ENCODE assay signal across 8 cellular contexts in genomic region chr3:105368575-105369500, GRCh38. TPM values are rescaled to one million over a fixed set of nuclear protein-coding genes. Genes with fewer than 3 reads are reported as not detected.
DNase-seq lines count a peak whose midpoint lies in the region; ATAC-seq and TF ChIP-seq lines count a peak whose summit lies in the region.

No MANE protein-coding gene starts in this region.

- DNase-seq in NCI-H1436 treated with DMSO at 0.1 percent for 48 hours (lab: John Stamatoyannopoulos, UW) (peak; percentile 62), UCSD-AML1 (lab: John Stamatoyannopoulos, UW; ENCODE audit: unreplicated experiment) (peak; percentile 31), body of pancreas (peak; percentile 78 to 86 (median 82)), iPS-NIHi7 (ENCODE audit: extremely low spot score) (peak; percentile 20), T1000 (lab: John Stamatoyannopoulos, UW) (no peak)

- H3K27ac ChIP-seq in body of pancreas, result peak overlapping the region; percentile 89 to 94 (median 90)
- peak overlapping the region; percentile 31 to 90 (median 80) for H3K27ac ChIP-seq in skin epidermis

- no peaks in the 10 kb centered on the region for H3K9me3 ChIP-seq in body of pancreas

- peak overlapping the region; percentile 56 to 65 for H3K4me3 ChIP-seq in body of pancreas
- peak overlapping the region; percentile 44 to 68 (median 63) for H3K4me3 ChIP-seq in skin epidermis

- 1% methylated on average over 27 to 45 of the region's 45 CpGs for WGBS in body of pancreas, 2 donors

- TF ChIP-seq CTCF in body of pancreas (IDR thresholded peaks at IDR 0.05), result no peak

- H3K4me1 ChIP-seq in body of pancreas, result peaks cover 34% of the 10 kb centered on the region

- intact Hi-C loops in body of pancreas (cut with DNase I), result no loop called here

- peak; percentile 63 to 96 (median 95) for TF ChIP-seq POLR2A in body of pancreas (IDR thresholded peaks at IDR 0.05)

- no peaks in the 10 kb centered on the region for H3K36me3 ChIP-seq in body of pancreas (replicated peaks in 1 of 2; ENCODE audit: insufficient read depth in 1 of 2, low read depth in 2 of 2)

- no peaks in the 10 kb centered on the region for H3K27me3 ChIP-seq in body of pancreas

- ATAC-seq in GM18499 (IDR thresholded peaks at IDR 0.05; ENCODE audit: insufficient read depth, unreplicated experiment), result peak; percentile 17
- ATAC-seq in HG02840 (IDR thresholded peaks at IDR 0.05; ENCODE audit: low FRiP score, unreplicated experiment), result peak; percentile 24
- peak; percentile 47 for ATAC-seq in body of pancreas

RNA-seq across cellular contexts. Expression of gene ALCAM, which starts 2.1 kb away (rescaled TPM):
- 10 to 100 TPM; 34.8 to 35.3 TPM for total RNA-seq in body of pancreas
